In genomic region chr15:73564255-73564654, GRCh38 we compare ENCODE assay signal across 10 cellular contexts.
DNase-seq lines count a peak whose midpoint lies in the region; ATAC-seq, FAIRE-seq and TF ChIP-seq lines count a peak whose summit lies in the region.
"Had no signal": no experiment of that assay in that cellular context is flagged by ENCODE, and none has a peak within 500 bp of the region (broad histone marks: within the 10 kb centered on the region; RNA-seq: fewer than 3 reads in every experiment).

No MANE protein-coding gene starts in this region.

- no peak for TF ChIP-seq POLR2A in HepG2 (IDR thresholded peaks at IDR 0.05; ENCODE audit: insufficient read depth in 1 of 2, low read depth in 2 of 2, low read length in 2 of 2)

- no peak overlapping the region for H3K27ac ChIP-seq in HepG2 (ENCODE audit: extremely low read length, insufficient read depth, low read length)

- CTCF ChIA-PET in HepG2 (lab: Yijun Ruan, JAX; ENCODE audit: low intra/inter-chr PET ratio, low total read pairs) = interaction anchor here (1.4 kb wide), 1 partner anchor 72 kb away, joined by 3 read pairs; no protein-coding TSS in a partner anchor

- no peak overlapping the region for H3K4me3 ChIP-seq in astrocyte of the cerebellum (ENCODE audit: low read depth, low read length)
- H3K4me3 ChIP-seq in HepG2 (replicated peaks in 1 of 3; ENCODE audit: insufficient read depth in 1 of 3, low read depth in 2 of 3, low read length in 3 of 3) = no peak overlapping the region

- 89% methylated on average over 6 of the region's 6 CpGs for WGBS in HepG2 (ENCODE audit: low lambda C conversion rate)

- H4K20me1 ChIP-seq in HepG2 (ENCODE audit: insufficient read depth, low read length) = no peaks in the 10 kb centered on the region

- ATAC-seq in HepG2 (no peak), GM21825 (IDR thresholded peaks at IDR 0.05; ENCODE audit: unreplicated experiment) (no peak)

- TF ChIP-seq CTCF in astrocyte of the cerebellum (IDR thresholded peaks at IDR 0.05; ENCODE audit: low read depth, low read length, missing control alignments) (peak; percentile 32), HepG2 (CRISPR knock-in tag; IDR thresholded peaks at IDR 0.05) (no peak), GM10266 (IDR thresholded peaks at IDR 0.05; ENCODE audit: control insufficient read depth, insufficient read depth, low read depth, missing control alignments) (no peak)

- no TSS peak for BruUV-seq in HepG2 (replicated peaks; lab: Mats Ljungman, UMichigan)

- no peak for FAIRE-seq in HepG2 (lab: Jason Lieb, UNC)

- H3K4me2 ChIP-seq in HepG2 (ENCODE audit: low read depth, low read length) = no peak overlapping the region

- no peaks in the 10 kb centered on the region for H3K9me3 ChIP-seq in HepG2 (ENCODE audit: low read length)

- TF ChIP-seq RAD21 in HepG2 (CRISPR knock-in tag; IDR thresholded peaks at IDR 0.05) = no peak

- DNase-seq in COR-L47 (lab: John Stamatoyannopoulos, UW) (peak; percentile 11), M059J (ENCODE audit: low read depth) (peak; percentile 85), astrocyte of the cerebellum (ENCODE audit: low read depth) (peak; percentile 34), HepG2 (ENCODE audit: low spot score) (no peak), NCI-H1105 (lab: John Stamatoyannopoulos, UW) (no peak), GM10266 (ENCODE audit: extremely low spot score) (no peak)
- DNase-seq in stimulated activated naive CD4-positive, alpha-beta T cell treated with Interleukin-2 at 50 U/mL for 16 hours (lab: John Stamatoyannopoulos, UW) = no peak
- DNase-seq: activated naive CD8-positive, alpha-beta T cell treated with anti-CD3 and anti-CD28 coated beads, Interleukin-2, amount 10 ng/mL, durations not matched to agents 7 days and 5 days; nephron progenitor cell had no signal

- no peak overlapping the region for H3K9ac ChIP-seq in HepG2 (ENCODE audit: insufficient read depth, low read depth, low read length)

- no peaks in the 10 kb centered on the region for H3K79me2 ChIP-seq in HepG2 (ENCODE audit: insufficient read depth, low read length)

- H2AFZ ChIP-seq in HepG2 (ENCODE audit: low read length) = no peak overlapping the region

- intact Hi-C loops in HepG2 (cut with micrococcal nuclease; ENCODE audit: unreplicated experiment) = loop anchor here (5.0 kb wide), 1 partner anchor 257 kb away; no protein-coding TSS in a partner anchor

- in situ Hi-C loops in astrocyte of the cerebellum (cut with HindIII; ENCODE audit: low sequenced_read_pairs) (no loop called here), HepG2 (cut with HindIII; ENCODE audit: extremely low pct_ligation_motif_present, low pct_unique_long_range_greater_than_20kb) (loop anchor here (5.0 kb wide), 2 partner anchors 73 to 133 kb away; no protein-coding TSS in a partner anchor)

- no peaks in the 10 kb centered on the region for H3K4me1 ChIP-seq in HepG2 (ENCODE audit: insufficient read depth, low read length)

- no peak for TF ChIP-seq EP300 in HepG2 (IDR thresholded peaks at IDR 0.05; ENCODE audit: low read depth in 2 of 2, low read length in 2 of 2)
- no peak for TF ChIP-seq EP300 in HepG2 (CRISPR knock-in tag; IDR thresholded peaks at IDR 0.05; ENCODE audit: borderline replicate concordance)

- peaks cover 25 to 53% of the 10 kb centered on the region in 2 experiments for H3K36me3 ChIP-seq in HepG2 (replicated peaks in 1 of 2; ENCODE audit: control insufficient read depth in 1 of 2, insufficient read depth in 2 of 2, low read length in 2 of 2)

- no peaks in the 10 kb centered on the region for H3K27me3 ChIP-seq in HepG2 (ENCODE audit: control insufficient read depth in 1 of 2, insufficient read depth in 2 of 2, low read length in 2 of 2)

- POLR2A ChIA-PET in HepG2 (lab: Yijun Ruan, JAX) = no interaction called here

TF ChIP-seq in HepG2, 621 proteins besides CTCF, POLR2A, EP300 and RAD21:
- TF ChIP-seq ZNF746 (CRISPR knock-in tag; IDR thresholded peaks at IDR 0.05) = no peak
- no peak for TF ChIP-seq TMF1 (CRISPR knock-in tag; IDR thresholded peaks at IDR 0.05; ENCODE audit: low read depth)
- TF ChIP-seq ESRRA (CRISPR knock-in tag; IDR thresholded peaks at IDR 0.05; ENCODE audit: low read depth) = no peak
- no peak for TF ChIP-seq SP2 (CRISPR knock-in tag; IDR thresholded peaks at IDR 0.05)
- no peak for TF ChIP-seq RFX5 (IDR thresholded peaks at IDR 0.05; ENCODE audit: low read depth, low read length)
- TF ChIP-seq DNMT1 (CRISPR knock-in tag; IDR thresholded peaks at IDR 0.05) = no peak
- TF ChIP-seq ZNF781 (CRISPR knock-in tag; IDR thresholded peaks at IDR 0.05; ENCODE audit: borderline replicate concordance, not compliant biosample characterization) = no peak
- 0 out of 2 replicates have a peak, but pooled peaks have one; percentile 27 for TF ChIP-seq FOSL2 (CRISPR knock-in tag; IDR thresholded peaks at IDR 0.05)
- no peak for TF ChIP-seq ZNF660 (CRISPR knock-in tag; IDR thresholded peaks at IDR 0.05; ENCODE audit: borderline replicate concordance, low read depth)
- no peak for TF ChIP-seq SOX13 (IDR thresholded peaks at IDR 0.05)
- TF ChIP-seq SOX13 (CRISPR knock-in tag; conservative IDR thresholded peaks at IDR 0.05 in 1 of 2, IDR thresholded peaks at IDR 0.05 in 1 of 2) = peak in 1 of 2 experiments; percentile 46; a peak in 1 of 4 replicates
- TF ChIP-seq PTBP1 (IDR thresholded peaks at IDR 0.05; ENCODE audit: low read depth, low read length, poor library complexity, severe bottlenecking) = no peak
- TF ChIP-seq TFAP4 (IDR thresholded peaks at IDR 0.05; ENCODE audit: borderline replicate concordance, low read depth) = no peak
- no peak for TF ChIP-seq CREM (IDR thresholded peaks at IDR 0.05)
- TF ChIP-seq CREM (CRISPR knock-in tag; IDR thresholded peaks at IDR 0.05) = no peak
- TF ChIP-seq AGO2 (optimal IDR thresholded peaks at IDR 0.05; ENCODE audit: low read depth, low read length) = no peak
- TF ChIP-seq JUNB (CRISPR knock-in tag; IDR thresholded peaks at IDR 0.05; ENCODE audit: borderline replicate concordance) = no peak
- TF ChIP-seq DBP (CRISPR knock-in tag; IDR thresholded peaks at IDR 0.05; ENCODE audit: not compliant biosample characterization) = no peak
- no peak for TF ChIP-seq NFE2L2 (IDR thresholded peaks at IDR 0.05; ENCODE audit: low read length)
- TF ChIP-seq ZFYVE20 (CRISPR knock-in tag; IDR thresholded peaks at IDR 0.05; ENCODE audit: borderline replicate concordance, low read depth) = no peak
- TF ChIP-seq ZBTB33 (CRISPR knock-in tag; IDR thresholded peaks at IDR 0.05) = peak; percentile 52

Comparison
In these comparisons a context has a peak if more than half of its experiments do, and no peak if none do; other contexts are left out.
1. DNase-seq: peak in COR-L47 (single experiment), M059J (single experiment) and astrocyte of the cerebellum (single experiment); none in HepG2 (single experiment), NCI-H1105 (single experiment), GM10266 (single experiment) and stimulated activated naive CD4-positive, alpha-beta T cell treated with Interleukin-2 at 50 U/mL for 16 hours (single experiment).